Comparison of ENCODE assay signal across 17 cellular contexts in the genomic region with DNA sequence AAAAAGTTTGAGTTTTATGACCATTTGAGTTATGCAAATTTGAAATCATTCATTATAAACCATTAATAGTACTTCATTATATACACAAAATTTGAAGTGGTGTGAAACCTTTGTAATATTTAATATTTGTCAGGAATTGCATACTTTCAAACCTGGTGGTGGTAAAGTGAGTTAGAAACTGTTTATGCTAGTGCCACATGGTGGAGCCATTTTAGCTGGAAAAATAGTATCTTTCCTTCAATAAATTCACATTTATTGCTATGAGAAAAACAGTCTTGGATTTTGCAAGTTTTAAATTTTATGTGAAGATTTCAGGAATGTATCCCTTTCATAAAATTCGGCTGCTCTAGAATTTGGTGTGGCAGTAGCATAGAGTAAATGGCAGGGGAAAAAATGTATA. TPM values are rescaled to one million over a fixed set of nuclear protein-coding genes. Genes with fewer than 3 reads are reported as not detected.
DNase-seq lines count a peak whose midpoint lies in the region; ATAC-seq and TF ChIP-seq lines count a peak whose summit lies in the region.
"Had no signal": no experiment of that assay in that cellular context is flagged by ENCODE, and none has a peak within 500 bp of the region (broad histone marks: within the 10 kb centered on the region; RNA-seq: fewer than 3 reads in every experiment).

No MANE protein-coding gene starts in this region.

- H3K9me2 ChIP-seq in Loucy (replicated peaks; ENCODE audit: low read depth, low read length) = no peaks in the 10 kb centered on the region

- H3K27me3 ChIP-seq in DND-41 (ENCODE audit: insufficient read depth, low read length, poor library complexity) (peaks cover 4% of the 10 kb centered on the region), Loucy (ENCODE audit: insufficient read depth, low read length, poor library complexity, severe bottlenecking) (no peaks in the 10 kb centered on the region), neural progenitor cell (peaks cover under 1% of the 10 kb centered on the region)
- H3K27me3 ChIP-seq: gastroesophageal sphincter had no signal

- no peak for ATAC-seq in DND-41 (ENCODE audit: insufficient read depth, low read depth)
- ATAC-seq in HG03565 (IDR thresholded peaks at IDR 0.05; ENCODE audit: unreplicated experiment) = no peak
- ATAC-seq in activated T-helper 17 cell treated with anti-CD3 and anti-CD28 coated beads, Interleukin-2, amount 50 U/mL, for 72 hours (replicated peaks) = no peak
- ATAC-seq: gastroesophageal sphincter had no signal

- H3K9ac ChIP-seq in DND-41 (ENCODE audit: low read depth, low read length) (no peak overlapping the region), Loucy (ENCODE audit: low read depth, low read length, poor library complexity, severe bottlenecking) (no peak overlapping the region), neural progenitor cell (no peak overlapping the region)

- H3K9me3 Mint-ChIP-seq in neural progenitor cell = peaks cover 7% of the 10 kb centered on the region
- no peaks in the 10 kb centered on the region for H3K9me3 Mint-ChIP-seq in activated T-helper 17 cell treated with anti-CD3 and anti-CD28 coated beads, Interleukin-2, amount 50 U/mL, for 72 hours

- H3K36me3 ChIP-seq in DND-41 (ENCODE audit: insufficient read depth, low read length) (no peaks in the 10 kb centered on the region), Loucy (ENCODE audit: insufficient read depth, low read length) (no peaks in the 10 kb centered on the region), neural progenitor cell (no peaks in the 10 kb centered on the region)
- H3K36me3 ChIP-seq: gastroesophageal sphincter, thoracic aorta had no signal

- H2AFZ ChIP-seq in DND-41 (ENCODE audit: low read depth, low read length) (no peak overlapping the region), Loucy (ENCODE audit: low read length) (no peak overlapping the region), neural progenitor cell (replicated peaks) (no peak overlapping the region)

- H4K20me1 ChIP-seq in DND-41 (ENCODE audit: insufficient read depth, low read length) = no peaks in the 10 kb centered on the region
- H4K20me1 ChIP-seq in Loucy (ENCODE audit: insufficient read depth, low read length, poor library complexity, severe bottlenecking) = no peaks in the 10 kb centered on the region
- no peaks in the 10 kb centered on the region for H4K20me1 ChIP-seq in neural progenitor cell (ENCODE audit: low read depth)

- H3K79me2 ChIP-seq in DND-41 (ENCODE audit: insufficient read depth, low read length) (no peaks in the 10 kb centered on the region), Loucy (ENCODE audit: insufficient read depth, low read length) (no peaks in the 10 kb centered on the region), neural progenitor cell (ENCODE audit: low read depth) (no peaks in the 10 kb centered on the region)

- TF ChIP-seq CTCF in DND-41 (IDR thresholded peaks at IDR 0.05; ENCODE audit: borderline replicate concordance, extremely low read depth, low read length, poor library complexity, severe bottlenecking) = peak; percentile 27
- peak; percentile 52 for TF ChIP-seq CTCF in Loucy (conservative IDR thresholded peaks at IDR 0.05; ENCODE audit: low read length)
- TF ChIP-seq CTCF in choroid plexus epithelial cell (conservative IDR thresholded peaks at IDR 0.05; ENCODE audit: low read depth, low read length) = peak; percentile 57
- peak; percentile 24 for TF ChIP-seq CTCF in neural progenitor cell (IDR thresholded peaks at IDR 0.05)

- H3K9me3 ChIP-seq in DND-41 (ENCODE audit: insufficient read depth, low read length, severe bottlenecking) (peaks cover 3% of the 10 kb centered on the region), Loucy (ENCODE audit: insufficient read depth, low read depth, low read length) (no peaks in the 10 kb centered on the region), neural progenitor cell (ENCODE audit: low read depth) (no peaks in the 10 kb centered on the region)
- H3K9me3 ChIP-seq: gastroesophageal sphincter, thoracic aorta had no signal

- H3F3A ChIP-seq in Loucy (ENCODE audit: low read depth) = no peaks in the 10 kb centered on the region
- H3F3A ChIP-seq in neural progenitor cell (ENCODE audit: low read depth) = no peaks in the 10 kb centered on the region

- no peak overlapping the region for H3K27ac Mint-ChIP-seq in neural progenitor cell
- H3K27ac Mint-ChIP-seq in activated T-helper 17 cell treated with anti-CD3 and anti-CD28 coated beads, Interleukin-2, amount 50 U/mL, for 72 hours = no peak overlapping the region
- H3K27ac Mint-ChIP-seq: IgD-negative memory B cell had no signal

- no peaks in the 10 kb centered on the region for H3K4me1 ChIP-seq in DND-41 (ENCODE audit: insufficient read depth, low read length)
- no peaks in the 10 kb centered on the region for H3K4me1 ChIP-seq in Loucy (ENCODE audit: insufficient read depth, low read length, poor library complexity, severe bottlenecking)
- no peaks in the 10 kb centered on the region for H3K4me1 ChIP-seq in neural progenitor cell
- H3K4me1 ChIP-seq: gastroesophageal sphincter had no signal

- DNase-seq in DND-41 (no peak), choroid plexus epithelial cell (ENCODE audit: low read depth) (peak; percentile 63), neural progenitor cell (ENCODE audit: low spot score) (no peak), DMS114 treated with DMSO at 0.1 percent for 48 hours (lab: John Stamatoyannopoulos, UW; ENCODE audit: unreplicated experiment) (no peak)
- DNase-seq: activated CD4-positive, alpha-beta T cell treated with anti-CD3 and anti-CD28 coated beads, Interleukin-2, amount 50 U/mL, for 4 hours; activated naive CD4-positive, alpha-beta T cell; H7; naive B cell; NCI-H2029 treated with DMSO at 0.1 percent for 48 hours; T-helper 2 cell had no signal

- no peak overlapping the region for H3K4me3 Mint-ChIP-seq in neural progenitor cell
- H3K4me3 Mint-ChIP-seq in activated T-helper 17 cell treated with anti-CD3 and anti-CD28 coated beads, Interleukin-2, amount 50 U/mL, for 72 hours = no peak overlapping the region
- H3K4me3 Mint-ChIP-seq: IgD-negative memory B cell had no signal

- H3K4me2 ChIP-seq in DND-41 (ENCODE audit: insufficient read depth, low read length) (no peak overlapping the region), Loucy (ENCODE audit: low read depth, low read length, poor library complexity, severe bottlenecking) (no peak overlapping the region), neural progenitor cell (no peak overlapping the region)

- H3K4me1 Mint-ChIP-seq in neural progenitor cell = no peaks in the 10 kb centered on the region
- no peaks in the 10 kb centered on the region for H3K4me1 Mint-ChIP-seq in activated T-helper 17 cell treated with anti-CD3 and anti-CD28 coated beads, Interleukin-2, amount 50 U/mL, for 72 hours

- peaks cover 3% of the 10 kb centered on the region for H3K27me3 Mint-ChIP-seq in neural progenitor cell (ENCODE audit: insufficient read depth, low read depth)
- H3K27me3 Mint-ChIP-seq in activated T-helper 17 cell treated with anti-CD3 and anti-CD28 coated beads, Interleukin-2, amount 50 U/mL, for 72 hours = no peaks in the 10 kb centered on the region
- H3K27me3 Mint-ChIP-seq: IgD-negative memory B cell, naive B cell had no signal

- H3K4me3 ChIP-seq in DND-41 (ENCODE audit: low read depth in 1 of 2, low read length in 2 of 2) (no peak overlapping the region), Loucy (ENCODE audit: low read length, poor library complexity, severe bottlenecking) (no peak overlapping the region), choroid plexus epithelial cell (ENCODE audit: low read depth, low read length) (no peak overlapping the region), neural progenitor cell (no peak overlapping the region)
- H3K4me3 ChIP-seq: gastroesophageal sphincter, skin epidermis, thoracic aorta had no signal

- H3K36me3 Mint-ChIP-seq in neural progenitor cell = no peaks in the 10 kb centered on the region
- H3K36me3 Mint-ChIP-seq in activated T-helper 17 cell treated with anti-CD3 and anti-CD28 coated beads, Interleukin-2, amount 50 U/mL, for 72 hours (ENCODE audit: low read depth) = no peaks in the 10 kb centered on the region
- H3K36me3 Mint-ChIP-seq: IgD-negative memory B cell, naive B cell had no signal

- H3K27ac ChIP-seq in DND-41 (ENCODE audit: low read length) = no peak overlapping the region
- no peak overlapping the region for H3K27ac ChIP-seq in neural progenitor cell
- H3K27ac ChIP-seq: gastroesophageal sphincter, skin epidermis, thoracic aorta had no signal

RNA-seq across cellular contexts. Expression of a gene that starts 7.3 kb away (rescaled TPM):
- 75.5 and 98.8 TPM in 2 replicates for total RNA-seq in neural progenitor cell (ENCODE audit: low replicate concordance)
- 10 to 100 TPM; 24.3 to 51.0 TPM for total RNA-seq in activated T-helper 17 cell treated with anti-CD3 and anti-CD28 coated beads, Interleukin-2, amount 50 U/mL, for 72 hours

RNA-seq across cellular contexts. Expression of a gene that starts 34.9 kb away (rescaled TPM):
- total RNA-seq in neural progenitor cell (ENCODE audit: low replicate concordance) = not detected in 2 replicates
- total RNA-seq in activated T-helper 17 cell treated with anti-CD3 and anti-CD28 coated beads, Interleukin-2, amount 50 U/mL, for 72 hours = not detected
- total RNA-seq: gastroesophageal sphincter, H7, thoracic aorta had no signal
